Comparison of ENCODE assay signal across 1 cellular context in the genomic region with DNA sequence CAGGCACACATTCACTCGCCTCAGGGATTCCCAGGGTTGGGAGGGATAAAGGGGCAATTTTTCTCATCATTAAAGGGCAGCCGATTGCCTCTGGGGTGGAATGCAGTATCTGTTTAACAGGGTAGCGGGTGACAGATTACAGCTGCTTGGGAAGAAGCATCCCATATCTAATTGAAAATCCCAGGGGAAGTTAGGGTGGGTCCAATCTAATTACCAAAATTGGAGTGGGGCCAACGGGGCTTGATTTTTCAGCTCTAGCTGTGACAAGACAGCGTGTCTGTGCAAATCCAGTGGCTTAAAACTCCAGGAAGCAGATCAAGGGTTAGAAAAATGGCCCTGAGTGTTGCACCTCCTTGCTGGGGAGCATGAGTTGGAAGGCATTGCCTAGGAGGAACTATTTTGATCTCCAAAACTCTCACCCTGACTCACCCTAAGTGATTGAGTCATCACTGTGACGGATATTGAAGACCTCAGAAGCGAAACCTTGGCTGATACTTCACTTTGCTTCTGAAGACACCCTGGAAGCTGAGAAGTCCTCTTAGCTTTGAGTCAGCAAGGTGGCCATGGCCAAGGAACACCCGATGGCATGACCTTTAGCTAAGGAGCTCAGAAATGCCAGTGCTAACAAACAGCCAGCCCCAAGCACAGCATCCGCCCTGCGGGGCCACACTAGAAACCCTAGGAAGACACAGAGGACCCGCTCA.
A peak's percentile ranks its signal among the peaks of the same experiment; 100 is the strongest.
TF ChIP-seq lines count a peak whose summit lies in the region.

No MANE protein-coding gene starts in this region.

TF ChIP-seq in K562, 482 proteins besides CTCF, POLR2A, EP300 and RAD21 (continued from another document and continues in another):
- TF ChIP-seq, protein P1, sequence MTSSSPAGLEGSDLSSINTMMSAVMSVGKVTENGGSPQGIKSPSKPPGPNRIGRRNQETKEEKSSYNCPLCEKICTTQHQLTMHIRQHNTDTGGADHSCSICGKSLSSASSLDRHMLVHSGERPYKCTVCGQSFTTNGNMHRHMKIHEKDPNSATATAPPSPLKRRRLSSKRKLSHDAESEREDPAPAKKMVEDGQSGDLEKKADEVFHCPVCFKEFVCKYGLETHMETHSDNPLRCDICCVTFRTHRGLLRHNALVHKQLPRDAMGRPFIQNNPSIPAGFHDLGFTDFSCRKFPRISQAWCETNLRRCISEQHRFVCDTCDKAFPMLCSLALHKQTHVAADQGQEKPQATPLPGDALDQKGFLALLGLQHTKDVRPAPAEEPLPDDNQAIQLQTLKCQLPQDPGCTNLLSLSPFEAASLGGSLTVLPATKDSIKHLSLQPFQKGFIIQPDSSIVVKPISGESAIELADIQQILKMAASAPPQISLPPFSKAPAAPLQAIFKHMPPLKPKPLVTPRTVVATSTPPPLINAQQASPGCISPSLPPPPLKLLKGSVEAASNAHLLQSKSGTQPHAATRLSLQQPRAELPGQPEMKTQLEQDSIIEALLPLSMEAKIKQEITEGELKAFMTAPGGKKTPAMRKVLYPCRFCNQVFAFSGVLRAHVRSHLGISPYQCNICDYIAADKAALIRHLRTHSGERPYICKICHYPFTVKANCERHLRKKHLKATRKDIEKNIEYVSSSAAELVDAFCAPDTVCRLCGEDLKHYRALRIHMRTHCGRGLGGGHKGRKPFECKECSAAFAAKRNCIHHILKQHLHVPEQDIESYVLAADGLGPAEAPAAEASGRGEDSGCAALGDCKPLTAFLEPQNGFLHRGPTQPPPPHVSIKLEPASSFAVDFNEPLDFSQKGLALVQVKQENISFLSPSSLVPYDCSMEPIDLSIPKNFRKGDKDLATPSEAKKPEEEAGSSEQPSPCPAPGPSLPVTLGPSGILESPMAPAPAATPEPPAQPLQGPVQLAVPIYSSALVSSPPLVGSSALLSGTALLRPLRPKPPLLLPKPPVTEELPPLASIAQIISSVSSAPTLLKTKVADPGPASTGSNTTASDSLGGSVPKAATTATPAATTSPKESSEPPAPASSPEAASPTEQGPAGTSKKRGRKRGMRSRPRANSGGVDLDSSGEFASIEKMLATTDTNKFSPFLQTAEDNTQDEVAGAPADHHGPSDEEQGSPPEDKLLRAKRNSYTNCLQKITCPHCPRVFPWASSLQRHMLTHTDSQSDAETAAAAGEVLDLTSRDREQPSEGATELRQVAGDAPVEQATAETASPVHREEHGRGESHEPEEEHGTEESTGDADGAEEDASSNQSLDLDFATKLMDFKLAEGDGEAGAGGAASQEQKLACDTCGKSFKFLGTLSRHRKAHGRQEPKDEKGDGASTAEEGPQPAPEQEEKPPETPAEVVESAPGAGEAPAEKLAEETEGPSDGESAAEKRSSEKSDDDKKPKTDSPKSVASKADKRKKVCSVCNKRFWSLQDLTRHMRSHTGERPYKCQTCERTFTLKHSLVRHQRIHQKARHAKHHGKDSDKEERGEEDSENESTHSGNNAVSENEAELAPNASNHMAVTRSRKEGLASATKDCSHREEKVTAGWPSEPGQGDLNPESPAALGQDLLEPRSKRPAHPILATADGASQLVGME (CRISPR knock-in tag; IDR thresholded peaks at IDR 0.05), result no peak
- no peak for TF ChIP-seq CBX2 (IDR thresholded peaks at IDR 0.05; ENCODE audit: insufficient read depth, low read length, poor library complexity, severe bottlenecking)
- no peak for TF ChIP-seq ATF4 (CRISPR knock-in tag; IDR thresholded peaks at IDR 0.05)
- peak; percentile 88 for TF ChIP-seq JUND (IDR thresholded peaks at IDR 0.05; ENCODE audit: borderline replicate concordance, low read depth, low read length)
- TF ChIP-seq JUND (tag; IDR thresholded peaks at IDR 0.05; ENCODE audit: borderline replicate concordance, low read depth, low read length), result peak; percentile 91
- no peak for TF ChIP-seq SOX6 (IDR thresholded peaks at IDR 0.05)
- 0 out of 2 replicates have a peak, but pooled peaks have one; percentile 11 for TF ChIP-seq CEBPG (CRISPR knock-in tag; IDR thresholded peaks at IDR 0.05)
- TF ChIP-seq CEBPG (tag; conservative IDR thresholded peaks at IDR 0.05 in 1 of 2, IDR thresholded peaks at IDR 0.05 in 1 of 2), result peak in 1 of 2 experiments; percentile 80; a peak in 2 of 4 replicates
- TF ChIP-seq FOS (IDR thresholded peaks at IDR 0.05; ENCODE audit: extremely low read depth, insufficient read length), result peak; percentile 15
- TF ChIP-seq MAFG (tag; conservative IDR thresholded peaks at IDR 0.05), result 0 out of 2 replicates have a peak, but pooled peaks have one; percentile 7
- no peak for TF ChIP-seq RBFOX2 (IDR thresholded peaks at IDR 0.05; ENCODE audit: low read depth, low read length)
- TF ChIP-seq SMARCE1 (IDR thresholded peaks at IDR 0.05), result peak; percentile 51; the same call in 1 of the 2 replicates
- TF ChIP-seq, protein P2, sequence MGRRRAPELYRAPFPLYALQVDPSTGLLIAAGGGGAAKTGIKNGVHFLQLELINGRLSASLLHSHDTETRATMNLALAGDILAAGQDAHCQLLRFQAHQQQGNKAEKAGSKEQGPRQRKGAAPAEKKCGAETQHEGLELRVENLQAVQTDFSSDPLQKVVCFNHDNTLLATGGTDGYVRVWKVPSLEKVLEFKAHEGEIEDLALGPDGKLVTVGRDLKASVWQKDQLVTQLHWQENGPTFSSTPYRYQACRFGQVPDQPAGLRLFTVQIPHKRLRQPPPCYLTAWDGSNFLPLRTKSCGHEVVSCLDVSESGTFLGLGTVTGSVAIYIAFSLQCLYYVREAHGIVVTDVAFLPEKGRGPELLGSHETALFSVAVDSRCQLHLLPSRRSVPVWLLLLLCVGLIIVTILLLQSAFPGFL (CRISPR knock-in tag; IDR thresholded peaks at IDR 0.05), result peak; percentile 52; the same call in 1 of the 2 replicates
- no peak for TF ChIP-seq MCM7 (IDR thresholded peaks at IDR 0.05)
- no peak for TF ChIP-seq MBD1 (CRISPR knock-in tag; IDR thresholded peaks at IDR 0.05)
- 0 out of 2 replicates have a peak, but pooled peaks have one; percentile 20 for TF ChIP-seq LCOR (CRISPR knock-in tag; IDR thresholded peaks at IDR 0.05)
- TF ChIP-seq BCOR (IDR thresholded peaks at IDR 0.05), result no peak
- peak; percentile 98 for TF ChIP-seq FOSL1 (tag; conservative IDR thresholded peaks at IDR 0.05)
- no peak for TF ChIP-seq PTBP1 (IDR thresholded peaks at IDR 0.05; ENCODE audit: low read depth, low read length)
- TF ChIP-seq JUN (IDR thresholded peaks at IDR 0.05; ENCODE audit: borderline replicate concordance, low read depth, low read length), result peak; percentile 81
- TF ChIP-seq JUN (CRISPR knock-in tag; IDR thresholded peaks at IDR 0.05; ENCODE audit: borderline replicate concordance), result no peak
- peak; percentile 49; the same call in 1 of the 2 replicates for TF ChIP-seq CREM (IDR thresholded peaks at IDR 0.05; ENCODE audit: low read depth)
- TF ChIP-seq, protein P3, sequence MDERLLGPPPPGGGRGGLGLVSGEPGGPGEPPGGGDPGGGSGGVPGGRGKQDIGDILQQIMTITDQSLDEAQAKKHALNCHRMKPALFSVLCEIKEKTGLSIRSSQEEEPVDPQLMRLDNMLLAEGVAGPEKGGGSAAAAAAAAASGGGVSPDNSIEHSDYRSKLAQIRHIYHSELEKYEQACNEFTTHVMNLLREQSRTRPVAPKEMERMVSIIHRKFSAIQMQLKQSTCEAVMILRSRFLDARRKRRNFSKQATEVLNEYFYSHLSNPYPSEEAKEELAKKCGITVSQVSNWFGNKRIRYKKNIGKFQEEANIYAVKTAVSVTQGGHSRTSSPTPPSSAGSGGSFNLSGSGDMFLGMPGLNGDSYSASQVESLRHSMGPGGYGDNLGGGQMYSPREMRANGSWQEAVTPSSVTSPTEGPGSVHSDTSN (CRISPR knock-in tag; IDR thresholded peaks at IDR 0.05; ENCODE audit: low read depth), result no peak
- TF ChIP-seq, protein P3 (tag; conservative IDR thresholded peaks at IDR 0.05; ENCODE audit: low read depth), result peak; percentile 46; the same call in 1 of the 2 replicates
- TF ChIP-seq ZNF12 (CRISPR knock-in tag; IDR thresholded peaks at IDR 0.05), result peak; percentile 89
- TF ChIP-seq, protein P4, sequence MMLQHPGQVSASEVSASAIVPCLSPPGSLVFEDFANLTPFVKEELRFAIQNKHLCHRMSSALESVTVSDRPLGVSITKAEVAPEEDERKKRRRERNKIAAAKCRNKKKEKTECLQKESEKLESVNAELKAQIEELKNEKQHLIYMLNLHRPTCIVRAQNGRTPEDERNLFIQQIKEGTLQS (IDR thresholded peaks at IDR 0.05), result peak; percentile 93
- TF ChIP-seq, protein P4 (CRISPR knock-in tag; conservative IDR thresholded peaks at IDR 0.05), result peak; percentile 70; the same call in 1 of the 2 replicates
- TF ChIP-seq BRD4 (IDR thresholded peaks at IDR 0.05), result no peak
- no peak for TF ChIP-seq PHTF2 (CRISPR knock-in tag; IDR thresholded peaks at IDR 0.05)
- TF ChIP-seq HDAC6 (IDR thresholded peaks at IDR 0.05; ENCODE audit: low read depth, low read length), result no peak
- no peak for TF ChIP-seq ZSCAN32 (CRISPR knock-in tag; IDR thresholded peaks at IDR 0.05)
- TF ChIP-seq NR2C2 (CRISPR knock-in tag; IDR thresholded peaks at IDR 0.05), result no peak
- TF ChIP-seq NR2C2 (tag; IDR thresholded peaks at IDR 0.05), result peak; percentile 34; the same call in 1 of the 2 replicates
- TF ChIP-seq, protein P5, sequence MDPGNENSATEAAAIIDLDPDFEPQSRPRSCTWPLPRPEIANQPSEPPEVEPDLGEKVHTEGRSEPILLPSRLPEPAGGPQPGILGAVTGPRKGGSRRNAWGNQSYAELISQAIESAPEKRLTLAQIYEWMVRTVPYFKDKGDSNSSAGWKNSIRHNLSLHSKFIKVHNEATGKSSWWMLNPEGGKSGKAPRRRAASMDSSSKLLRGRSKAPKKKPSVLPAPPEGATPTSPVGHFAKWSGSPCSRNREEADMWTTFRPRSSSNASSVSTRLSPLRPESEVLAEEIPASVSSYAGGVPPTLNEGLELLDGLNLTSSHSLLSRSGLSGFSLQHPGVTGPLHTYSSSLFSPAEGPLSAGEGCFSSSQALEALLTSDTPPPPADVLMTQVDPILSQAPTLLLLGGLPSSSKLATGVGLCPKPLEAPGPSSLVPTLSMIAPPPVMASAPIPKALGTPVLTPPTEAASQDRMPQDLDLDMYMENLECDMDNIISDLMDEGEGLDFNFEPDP (CRISPR knock-in tag; IDR thresholded peaks at IDR 0.05), result no peak
- TF ChIP-seq, protein P6, sequence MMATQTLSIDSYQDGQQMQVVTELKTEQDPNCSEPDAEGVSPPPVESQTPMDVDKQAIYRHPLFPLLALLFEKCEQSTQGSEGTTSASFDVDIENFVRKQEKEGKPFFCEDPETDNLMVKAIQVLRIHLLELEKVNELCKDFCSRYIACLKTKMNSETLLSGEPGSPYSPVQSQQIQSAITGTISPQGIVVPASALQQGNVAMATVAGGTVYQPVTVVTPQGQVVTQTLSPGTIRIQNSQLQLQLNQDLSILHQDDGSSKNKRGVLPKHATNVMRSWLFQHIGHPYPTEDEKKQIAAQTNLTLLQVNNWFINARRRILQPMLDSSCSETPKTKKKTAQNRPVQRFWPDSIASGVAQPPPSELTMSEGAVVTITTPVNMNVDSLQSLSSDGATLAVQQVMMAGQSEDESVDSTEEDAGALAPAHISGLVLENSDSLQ (IDR thresholded peaks at IDR 0.05), result peak; percentile 56
- no peak for TF ChIP-seq SRF (CRISPR knock-in tag; IDR thresholded peaks at IDR 0.05)
- TF ChIP-seq SNIP1 (IDR thresholded peaks at IDR 0.05; ENCODE audit: low read depth), result no peak
- TF ChIP-seq GTF2E2 (tag; IDR thresholded peaks at IDR 0.05), result no peak
- TF ChIP-seq, protein P7, sequence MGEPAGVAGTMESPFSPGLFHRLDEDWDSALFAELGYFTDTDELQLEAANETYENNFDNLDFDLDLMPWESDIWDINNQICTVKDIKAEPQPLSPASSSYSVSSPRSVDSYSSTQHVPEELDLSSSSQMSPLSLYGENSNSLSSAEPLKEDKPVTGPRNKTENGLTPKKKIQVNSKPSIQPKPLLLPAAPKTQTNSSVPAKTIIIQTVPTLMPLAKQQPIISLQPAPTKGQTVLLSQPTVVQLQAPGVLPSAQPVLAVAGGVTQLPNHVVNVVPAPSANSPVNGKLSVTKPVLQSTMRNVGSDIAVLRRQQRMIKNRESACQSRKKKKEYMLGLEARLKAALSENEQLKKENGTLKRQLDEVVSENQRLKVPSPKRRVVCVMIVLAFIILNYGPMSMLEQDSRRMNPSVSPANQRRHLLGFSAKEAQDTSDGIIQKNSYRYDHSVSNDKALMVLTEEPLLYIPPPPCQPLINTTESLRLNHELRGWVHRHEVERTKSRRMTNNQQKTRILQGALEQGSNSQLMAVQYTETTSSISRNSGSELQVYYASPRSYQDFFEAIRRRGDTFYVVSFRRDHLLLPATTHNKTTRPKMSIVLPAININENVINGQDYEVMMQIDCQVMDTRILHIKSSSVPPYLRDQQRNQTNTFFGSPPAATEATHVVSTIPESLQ (CRISPR knock-in tag; IDR thresholded peaks at IDR 0.05), result no peak
- no peak for TF ChIP-seq NCOA4 (IDR thresholded peaks at IDR 0.05; ENCODE audit: partially characterized antibody)
- TF ChIP-seq JUNB (CRISPR knock-in tag; conservative IDR thresholded peaks at IDR 0.05), result 0 out of 2 replicates have a peak, but pooled peaks have one; percentile 51
- TF ChIP-seq THRAP3 (IDR thresholded peaks at IDR 0.05; ENCODE audit: borderline replicate concordance), result no peak
- TF ChIP-seq ZNF77 (CRISPR knock-in tag; IDR thresholded peaks at IDR 0.05), result no peak
- no peak for TF ChIP-seq SIX5 (IDR thresholded peaks at IDR 0.05; ENCODE audit: borderline replicate concordance in 1 of 2, insufficient read depth in 1 of 2, low read depth in 1 of 2, low read length in 2 of 2)
- TF ChIP-seq RBM39 (optimal IDR thresholded peaks at IDR 0.05; ENCODE audit: low read depth, low read length), result no peak
